ENCODE assay signal across 8 cellular contexts in genomic region chr14:103512701-103513611, GRCh38. TPM values are rescaled to one million over a fixed set of nuclear protein-coding genes. Genes with fewer than 3 reads are reported as not detected.
DNase-seq lines count a peak whose midpoint lies in the region; ATAC-seq and TF ChIP-seq lines count a peak whose summit lies in the region.

No MANE protein-coding gene starts in this region.

- H3K27me3 ChIP-seq in esophagus muscularis mucosa, result no peaks in the 10 kb centered on the region

- intact Hi-C loops in esophagus muscularis mucosa (cut with DNase I), result no loop called here
- intact Hi-C loops in activated CD4-positive, alpha-beta T cell treated with anti-CD3 and anti-CD28 coated beads, Interleukin-2, amount 10 ng/mL, durations not matched to agents 24 days and 14 days (cut with micrococcal nuclease), result no loop called here

- H3K4me3 ChIP-seq in esophagus muscularis mucosa, result no peak overlapping the region

- H3K4me1 Mint-ChIP-seq in activated CD4-positive, alpha-beta T cell treated with anti-CD3 and anti-CD28 coated beads, Interleukin-2, amount 10 ng/mL, durations not matched to agents 24 days and 14 days, result no peaks in the 10 kb centered on the region

- peak; percentile 76 for DNase-seq in GM04503 (ENCODE audit: low read depth)
- peak; percentile 94 to 95 for DNase-seq in NCI-H526 (lab: John Stamatoyannopoulos, UW)
- DNase-seq in esophagus muscularis mucosa (ENCODE audit: extremely low spot score), result no peak
- DNase-seq in non-pigmented ciliary epithelial cell (ENCODE audit: low read depth), result peak; percentile 18
- no peak for DNase-seq in activated CD4-positive, alpha-beta T cell treated with anti-CD3 and anti-CD28 coated beads, Interleukin-2, amount 10 ng/mL, durations not matched to agents 24 days and 14 days

- no peaks in the 10 kb centered on the region for H3K9me3 ChIP-seq in esophagus muscularis mucosa

- ATAC-seq in GM18520 (IDR thresholded peaks at IDR 0.05; ENCODE audit: unreplicated experiment) (no peak), HG02840 (IDR thresholded peaks at IDR 0.05; ENCODE audit: low FRiP score, unreplicated experiment) (no peak), HG02588 (IDR thresholded peaks at IDR 0.05; ENCODE audit: unreplicated experiment) (no peak)

- 49% methylated on average over 21 of the region's 25 CpGs for WGBS in esophagus muscularis mucosa

- peaks cover 14% of the 10 kb centered on the region for H3K36me3 Mint-ChIP-seq in activated CD4-positive, alpha-beta T cell treated with anti-CD3 and anti-CD28 coated beads, Interleukin-2, amount 10 ng/mL, durations not matched to agents 24 days and 14 days (ENCODE audit: low read depth)

- peak overlapping the region; percentile 71 to 84 (median 84) for H3K27ac ChIP-seq in esophagus muscularis mucosa (replicated peaks in 1 of 4)

- no peak for TF ChIP-seq CTCF in esophagus muscularis mucosa (IDR thresholded peaks at IDR 0.05)

- H3K4me1 ChIP-seq in esophagus muscularis mucosa, result peaks cover 17 to 27% (median 26%) of the 10 kb centered on the region in 4 donors

- no peaks in the 10 kb centered on the region for H3K9me3 Mint-ChIP-seq in activated CD4-positive, alpha-beta T cell treated with anti-CD3 and anti-CD28 coated beads, Interleukin-2, amount 10 ng/mL, durations not matched to agents 24 days and 14 days

- no peak overlapping the region for H3K27ac Mint-ChIP-seq in activated CD4-positive, alpha-beta T cell treated with anti-CD3 and anti-CD28 coated beads, Interleukin-2, amount 10 ng/mL, durations not matched to agents 24 days and 14 days

- H3K27me3 Mint-ChIP-seq in activated CD4-positive, alpha-beta T cell treated with anti-CD3 and anti-CD28 coated beads, Interleukin-2, amount 10 ng/mL, durations not matched to agents 24 days and 14 days, result no peaks in the 10 kb centered on the region

- no peak overlapping the region for H3K4me3 Mint-ChIP-seq in activated CD4-positive, alpha-beta T cell treated with anti-CD3 and anti-CD28 coated beads, Interleukin-2, amount 10 ng/mL, durations not matched to agents 24 days and 14 days

- no peak for TF ChIP-seq EP300 in esophagus muscularis mucosa (IDR thresholded peaks at IDR 0.05)

- no peak for TF ChIP-seq POLR2A in esophagus muscularis mucosa (IDR thresholded peaks at IDR 0.05; ENCODE audit: low read depth)

- H3K36me3 ChIP-seq in esophagus muscularis mucosa, result peaks cover 0 to 48% (median 35%) of the 10 kb centered on the region in 4 donors

RNA-seq across cellular contexts. Expression of gene CKB, which starts 9.7 kb away (rescaled TPM):
- total RNA-seq in esophagus muscularis mucosa, result 1,000 to 10,000 TPM in 3 of 4 donors, 100 to 1,000 TPM in 1; 917 to 1,843 (median 1,284) TPM
- 14.2 and 21.1 TPM in 2 replicates for total RNA-seq in activated CD4-positive, alpha-beta T cell treated with anti-CD3 and anti-CD28 coated beads, Interleukin-2, amount 10 ng/mL, durations not matched to agents 24 days and 14 days

RNA-seq across cellular contexts. Expression of gene TRMT61A, which starts 16.0 kb away (rescaled TPM):
- total RNA-seq in esophagus muscularis mucosa, result 10 to 100 TPM; 28.7 to 50.0 (median 35.2) TPM
- 22.7 and 23.6 TPM in 2 replicates for total RNA-seq in activated CD4-positive, alpha-beta T cell treated with anti-CD3 and anti-CD28 coated beads, Interleukin-2, amount 10 ng/mL, durations not matched to agents 24 days and 14 days

RNA-seq across cellular contexts. Expression of gene BAG5, which starts 49.5 kb away (rescaled TPM):
- total RNA-seq in esophagus muscularis mucosa, result 10 to 100 TPM; 27.4 to 34.7 (median 28.3) TPM
- total RNA-seq in activated CD4-positive, alpha-beta T cell treated with anti-CD3 and anti-CD28 coated beads, Interleukin-2, amount 10 ng/mL, durations not matched to agents 24 days and 14 days, result 32.1 and 33.9 TPM in 2 replicates

RNA-seq across cellular contexts. Expression of gene COA8, which starts 49.8 kb away (rescaled TPM):
- 10 to 100 TPM; 26.8 to 46.1 (median 37.6) TPM for total RNA-seq in esophagus muscularis mucosa
- total RNA-seq in activated CD4-positive, alpha-beta T cell treated with anti-CD3 and anti-CD28 coated beads, Interleukin-2, amount 10 ng/mL, durations not matched to agents 24 days and 14 days, result 38.4 and 41.2 TPM in 2 replicates

Comparison
In these comparisons a context has a peak if more than half of its experiments do, and no peak if none do; other contexts are left out.
1. DNase-seq: peak in GM04503 (single experiment), NCI-H526 (2 of 2) and non-pigmented ciliary epithelial cell (single experiment); none in esophagus muscularis mucosa (single experiment) and activated CD4-positive, alpha-beta T cell treated with anti-CD3 and anti-CD28 coated beads, Interleukin-2, amount 10 ng/mL, durations not matched to agents 24 days and 14 days (single experiment).
2. RNA of gene CKB, which starts 9.7 kb away (total RNA-seq): 917 to 1,843 TPM in esophagus muscularis mucosa; 14.2 to 21.1 TPM in activated CD4-positive, alpha-beta T cell treated with anti-CD3 and anti-CD28 coated beads, Interleukin-2, amount 10 ng/mL, durations not matched to agents 24 days and 14 days; every median in the first group is over 10 times any median in the second.